In the genomic region with DNA sequence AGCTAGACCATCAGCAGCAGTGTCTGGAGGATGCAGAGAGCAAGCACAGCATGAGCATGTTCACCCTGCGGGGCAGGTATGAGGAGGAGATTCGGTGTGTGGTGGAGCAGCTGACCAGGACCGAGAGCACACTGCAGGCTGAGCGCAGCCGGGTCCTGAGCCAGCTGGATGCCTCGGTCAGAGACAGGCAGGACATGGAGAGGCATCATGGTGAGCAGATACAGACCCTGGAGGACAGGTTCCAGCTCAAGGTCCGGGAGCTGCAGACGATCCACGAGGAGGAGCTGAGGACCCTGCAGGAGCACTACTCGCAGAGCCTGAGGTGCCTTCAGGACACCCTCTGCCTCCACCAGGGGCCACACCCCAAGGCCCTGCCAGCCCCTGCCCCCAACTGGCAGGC, we compare ENCODE assay signal across 30 cellular contexts. TPM values are rescaled to one million over a fixed set of nuclear protein-coding genes. Genes with fewer than 3 reads are reported as not detected.
DNase-seq lines count a peak whose midpoint lies in the region; ATAC-seq and TF ChIP-seq lines count a peak whose summit lies in the region.
"Had no signal": no experiment of that assay in that cellular context is flagged by ENCODE, and none has a peak within 500 bp of the region (broad histone marks: within the 10 kb centered on the region; RNA-seq: fewer than 3 reads in every experiment).

No MANE protein-coding gene starts in this region.

- no peaks in the 10 kb centered on the region for H3K27me3 Mint-ChIP-seq in activated naive CD8-positive, alpha-beta T cell treated with anti-CD3 and anti-CD28 coated beads, Interleukin-2, amount 10 ng/mL, durations not matched to agents 7 days and 5 days
- H3K27me3 Mint-ChIP-seq in activated naive CD8-positive, alpha-beta T cell treated with anti-CD3 and anti-CD28 coated beads, Interleukin-2, amount 50 U/mL, for 24 hours, result no peaks in the 10 kb centered on the region
- peaks cover 21% of the 10 kb centered on the region for H3K27me3 Mint-ChIP-seq in glutamatergic neuron (ENCODE audit: unreplicated experiment)
- H3K27me3 Mint-ChIP-seq: activated CD4-positive, alpha-beta T cell treated with anti-CD3 and anti-CD28 coated beads, Interleukin-2, amount 10 ng/mL, durations not matched to agents 24 days and 14 days; natural killer cell treated with Interleukin-12 subunit alpha and Interleukin-12 subunit beta and Interleukin-15 and Interleukin-18, amount 100 ng/mL, for 72 hours had no signal

- ATAC-seq in activated naive CD8-positive, alpha-beta T cell treated with anti-CD3 and anti-CD28 coated beads, Interleukin-2, amount 10 ng/mL, durations not matched to agents 7 days and 5 days (ENCODE audit: low read depth), result no peak
- ATAC-seq in activated naive CD8-positive, alpha-beta T cell treated with anti-CD3 and anti-CD28 coated beads, Interleukin-2, amount 50 U/mL, for 24 hours, result no peak
- no peak for ATAC-seq in GM21529 (IDR thresholded peaks at IDR 0.05; ENCODE audit: unreplicated experiment)
- ATAC-seq: left cardiac atrium, mucosa of descending colon, pancreas had no signal

- peaks cover 7% of the 10 kb centered on the region for H3K36me3 Mint-ChIP-seq in activated naive CD8-positive, alpha-beta T cell treated with anti-CD3 and anti-CD28 coated beads, Interleukin-2, amount 10 ng/mL, durations not matched to agents 7 days and 5 days
- peaks cover 19% of the 10 kb centered on the region for H3K36me3 Mint-ChIP-seq in activated naive CD8-positive, alpha-beta T cell treated with anti-CD3 and anti-CD28 coated beads, Interleukin-2, amount 50 U/mL, for 24 hours (ENCODE audit: low read depth)
- peaks cover 15% of the 10 kb centered on the region for H3K36me3 Mint-ChIP-seq in glutamatergic neuron (ENCODE audit: unreplicated experiment)

- H3K4me1 Mint-ChIP-seq in activated naive CD8-positive, alpha-beta T cell treated with anti-CD3 and anti-CD28 coated beads, Interleukin-2, amount 10 ng/mL, durations not matched to agents 7 days and 5 days, result peaks cover 2% of the 10 kb centered on the region
- peaks cover 14% of the 10 kb centered on the region for H3K4me1 Mint-ChIP-seq in activated naive CD8-positive, alpha-beta T cell treated with anti-CD3 and anti-CD28 coated beads, Interleukin-2, amount 50 U/mL, for 24 hours
- H3K4me1 Mint-ChIP-seq in glutamatergic neuron (ENCODE audit: low read depth, unreplicated experiment), result peaks cover 16% of the 10 kb centered on the region

- H3K4me3 Mint-ChIP-seq in activated naive CD8-positive, alpha-beta T cell treated with anti-CD3 and anti-CD28 coated beads, Interleukin-2, amount 10 ng/mL, durations not matched to agents 7 days and 5 days, result no peak overlapping the region
- no peak overlapping the region for H3K4me3 Mint-ChIP-seq in activated naive CD8-positive, alpha-beta T cell treated with anti-CD3 and anti-CD28 coated beads, Interleukin-2, amount 50 U/mL, for 24 hours
- peak overlapping the region; percentile 61 for H3K4me3 Mint-ChIP-seq in glutamatergic neuron (ENCODE audit: unreplicated experiment)
- H3K4me3 Mint-ChIP-seq: activated CD4-positive, alpha-beta T cell treated with anti-CD3 and anti-CD28 coated beads, Interleukin-2, amount 10 ng/mL, durations not matched to agents 24 days and 14 days; natural killer cell treated with Interleukin-12 subunit alpha and Interleukin-12 subunit beta and Interleukin-15 and Interleukin-18, amount 100 ng/mL, for 72 hours had no signal

- no peak for TF ChIP-seq CTCF in RWPE1 (conservative IDR thresholded peaks at IDR 0.05; ENCODE audit: low read depth)
- no peak for TF ChIP-seq CTCF in glutamatergic neuron (IDR thresholded peaks at IDR 0.05; ENCODE audit: partially characterized antibody, unreplicated experiment)

- DNase-seq in activated naive CD8-positive, alpha-beta T cell treated with anti-CD3 and anti-CD28 coated beads, Interleukin-2, amount 10 ng/mL, durations not matched to agents 7 days and 5 days, result no peak
- no peak for DNase-seq in activated naive CD8-positive, alpha-beta T cell treated with anti-CD3 and anti-CD28 coated beads, Interleukin-2, amount 50 U/mL, for 24 hours
- no peak for DNase-seq in RWPE1 (ENCODE audit: low spot score)
- no peak for DNase-seq in glutamatergic neuron
- no peak for DNase-seq in NCI-H748 (lab: John Stamatoyannopoulos, UW; ENCODE audit: unreplicated experiment)
- DNase-seq in NCI-H345 (lab: John Stamatoyannopoulos, UW), result no peak
- DNase-seq: ACHN; activated CD4-positive, alpha-beta T cell treated with anti-CD3 and anti-CD28 coated beads, Interleukin-2, amount 10 ng/mL, durations not matched to agents 24 days and 14 days; activated naive CD4-positive, alpha-beta T cell treated with anti-CD3 and anti-CD28 coated beads, Interleukin-2, amount 50 U/mL, for 16 hours; amygdala; BE2C; HCEC 1CT; hippocampal formation; left cardiac atrium; mammary epithelial cell; MG63; mucosa of descending colon; NCI-H1105; NCI-H187 treated with DMSO at 0.1 percent for 48 hours; NCI-H2171 treated with DMSO at 0.1 percent for 48 hours; NCI-H526; PC-3; retina; SK-N-SH; stimulated activated naive CD4-positive, alpha-beta T cell had no signal

- peak overlapping the region; percentile 32 for H3K27ac Mint-ChIP-seq in activated naive CD8-positive, alpha-beta T cell treated with anti-CD3 and anti-CD28 coated beads, Interleukin-2, amount 10 ng/mL, durations not matched to agents 7 days and 5 days
- H3K27ac Mint-ChIP-seq in activated naive CD8-positive, alpha-beta T cell treated with anti-CD3 and anti-CD28 coated beads, Interleukin-2, amount 50 U/mL, for 24 hours, result no peak overlapping the region
- peak overlapping the region; percentile 53 for H3K27ac Mint-ChIP-seq in glutamatergic neuron (ENCODE audit: unreplicated experiment)
- H3K27ac Mint-ChIP-seq: activated CD4-positive, alpha-beta T cell treated with anti-CD3 and anti-CD28 coated beads, Interleukin-2, amount 10 ng/mL, durations not matched to agents 24 days and 14 days had no signal

- POLR2A ChIA-PET in activated naive CD8-positive, alpha-beta T cell treated with anti-CD3 and anti-CD28 coated beads, Interleukin-2, amount 10 ng/mL, durations not matched to agents 7 days and 5 days (lab: Charles Lee), result no interaction called here
- POLR2A ChIA-PET in RWPE1 (lab: Yijun Ruan, JAX; ENCODE audit: low non-redundant PET), result no interaction called here

- CTCF ChIA-PET in RWPE1 (lab: Yijun Ruan, JAX), result interaction anchor here (1.0 kb wide), 1 partner anchor 19 kb away, joined by 4 read pairs; no protein-coding TSS in a partner anchor

- H3K27ac ChIP-seq in RWPE1, result peak overlapping the region; percentile 88
- H3K27ac ChIP-seq: KMS-11, pancreas, VCaP had no signal

- H3K9me3 Mint-ChIP-seq in activated naive CD8-positive, alpha-beta T cell treated with anti-CD3 and anti-CD28 coated beads, Interleukin-2, amount 10 ng/mL, durations not matched to agents 7 days and 5 days, result no peaks in the 10 kb centered on the region
- no peaks in the 10 kb centered on the region for H3K9me3 Mint-ChIP-seq in activated naive CD8-positive, alpha-beta T cell treated with anti-CD3 and anti-CD28 coated beads, Interleukin-2, amount 50 U/mL, for 24 hours
- H3K9me3 Mint-ChIP-seq in glutamatergic neuron (ENCODE audit: unreplicated experiment), result peaks cover 20% of the 10 kb centered on the region
- H3K9me3 Mint-ChIP-seq: activated CD4-positive, alpha-beta T cell treated with anti-CD3 and anti-CD28 coated beads, Interleukin-2, amount 10 ng/mL, durations not matched to agents 24 days and 14 days; natural killer cell treated with Interleukin-12 subunit alpha and Interleukin-12 subunit beta and Interleukin-15 and Interleukin-18, amount 100 ng/mL, for 72 hours had no signal

RNA-seq across cellular contexts. Expression of a gene that starts 38.8 kb away (rescaled TPM):
- total RNA-seq in activated naive CD8-positive, alpha-beta T cell treated with anti-CD3 and anti-CD28 coated beads, Interleukin-2, amount 10 ng/mL, durations not matched to agents 7 days and 5 days, result 1 to 10 TPM; 5.5 to 6.3 TPM
- 1.1 TPM for total RNA-seq in glutamatergic neuron (ENCODE audit: unreplicated experiment)
